ENCODE assay signal across 1 cellular context in genomic region chr2:134550566-134551164, GRCh38.
TF ChIP-seq lines count a peak whose summit lies in the region.

No MANE protein-coding gene starts in this region.

TF ChIP-seq in K562, 482 proteins besides CTCF, POLR2A, EP300 and RAD21 (continued from another document and continues in another):
- TF ChIP-seq RREB1 (CRISPR knock-in tag; IDR thresholded peaks at IDR 0.05) (no peak), MEF2D (tag; conservative IDR thresholded peaks at IDR 0.05; ENCODE audit: low read depth) (peak; percentile 69; the same call in 1 of the 2 replicates), KLF16 (IDR thresholded peaks at IDR 0.05) (peak; percentile 73), POLR3A (IDR thresholded peaks at IDR 0.05; ENCODE audit: borderline replicate concordance, extremely low read depth, insufficient read depth, insufficient read length) (no peak), HOMEZ (CRISPR knock-in tag; IDR thresholded peaks at IDR 0.05) (no peak), TEAD4 (IDR thresholded peaks at IDR 0.05; ENCODE audit: low read length) (peak; percentile 76), TEAD4 (CRISPR knock-in tag; IDR thresholded peaks at IDR 0.05; ENCODE audit: borderline replicate concordance) (no peak), ID3 (CRISPR knock-in tag; IDR thresholded peaks at IDR 0.05) (no peak), ID3 (tag; IDR thresholded peaks at IDR 0.05) (no peak), KDM5B (IDR thresholded peaks at IDR 0.05; ENCODE audit: insufficient replicate concordance, low read depth, low read length) (no peak), MIER1 (IDR thresholded peaks at IDR 0.05; ENCODE audit: low read depth) (no peak), CGGBP1 (CRISPR knock-in tag; IDR thresholded peaks at IDR 0.05) (no peak), MEF2A (IDR thresholded peaks at IDR 0.05; ENCODE audit: control insufficient read depth, low read depth, low read length) (peak; percentile 77; the same call in 1 of the 2 replicates), BDP1 (IDR thresholded peaks at IDR 0.05; ENCODE audit: insufficient read depth, insufficient read length) (no peak), RBM17 (IDR thresholded peaks at IDR 0.05; ENCODE audit: borderline replicate concordance, low read depth, low read length) (no peak), ZNF444 (CRISPR knock-in tag; IDR thresholded peaks at IDR 0.05) (no peak), CC2D1A (IDR thresholded peaks at IDR 0.05) (no peak), ZNF23 (CRISPR knock-in tag; IDR thresholded peaks at IDR 0.05) (no peak), MAZ (CRISPR knock-in tag; conservative IDR thresholded peaks at IDR 0.05 in 1 of 2, IDR thresholded peaks at IDR 0.05 in 1 of 2) (no peak), CREB1 (IDR thresholded peaks at IDR 0.05) (no peak), CREB1 (CRISPR knock-in tag; IDR thresholded peaks at IDR 0.05) (no peak), ZNF224 (CRISPR knock-in tag; IDR thresholded peaks at IDR 0.05) (no peak), BCLAF1 (IDR thresholded peaks at IDR 0.05; ENCODE audit: borderline replicate concordance in 1 of 2, control insufficient read depth in 1 of 2, low read depth in 2 of 2, low read length in 1 of 2) (no peak), RBFOX2 (IDR thresholded peaks at IDR 0.05; ENCODE audit: low read depth, low read length) (no peak), TCF3 (CRISPR knock-in tag; IDR thresholded peaks at IDR 0.05) (peak; percentile 67), CAMTA2 (CRISPR knock-in tag; conservative IDR thresholded peaks at IDR 0.05) (no peak), SNAPC5 (CRISPR knock-in tag; IDR thresholded peaks at IDR 0.05) (no peak), TBP (optimal IDR thresholded peaks at IDR 0.05; ENCODE audit: low read depth, low read length) (no peak), HDAC8 (tag; IDR thresholded peaks at IDR 0.05) (no peak), ZHX1 (conservative IDR thresholded peaks at IDR 0.05; ENCODE audit: low read length) (no peak), TAL1 (IDR thresholded peaks at IDR 0.05) (peak; percentile 60), ARHGAP35 (IDR thresholded peaks at IDR 0.05; ENCODE audit: partially characterized antibody) (no peak), ZNF407 (IDR thresholded peaks at IDR 0.05; ENCODE audit: low read depth) (no peak), PHB2 (IDR thresholded peaks at IDR 0.05; ENCODE audit: low read depth) (no peak), RHOXF2B (CRISPR knock-in tag; conservative IDR thresholded peaks at IDR 0.05) (no peak), ZNF431 (CRISPR knock-in tag; IDR thresholded peaks at IDR 0.05) (no peak), HNRNPLL (IDR thresholded peaks at IDR 0.05; ENCODE audit: low read depth, low read length, poor library complexity, severe bottlenecking) (no peak), ARID1B (IDR thresholded peaks at IDR 0.05) (peak; percentile 70)
